Comparison of ENCODE assay signal across 8 cellular contexts in genomic region chr3:146544929-146545528, GRCh38. TPM values are rescaled to one million over a fixed set of nuclear protein-coding genes. Genes with fewer than 3 reads are reported as not detected.
DNase-seq lines count a peak whose midpoint lies in the region; ATAC-seq and TF ChIP-seq lines count a peak whose summit lies in the region.

No MANE protein-coding gene starts in this region.

- no peaks in the 10 kb centered on the region for H3K9me3 ChIP-seq in thyroid gland

- peaks cover 69% of the 10 kb centered on the region for H3K4me1 Mint-ChIP-seq in activated CD8-positive, alpha-beta memory T cell treated with anti-CD3 and anti-CD28 coated beads, Interleukin-2, amount 10 ng/mL, durations not matched to agents 7 days and 5 days
- H3K4me1 Mint-ChIP-seq in activated T-helper 1 cell treated with anti-CD3 and anti-CD28 coated beads, Interleukin-12 subunit alpha, Interleukin-12 subunit beta, Interleukin-2, Interleukin-4 antibody, amounts not matched to agents 30 ng/mL and 10 ng/mL and 1 ng/mL, durations not matched to agents 14 hours and 24 hours and 36 hours (ENCODE audit: low read depth): peaks cover 76% of the 10 kb centered on the region
- peaks cover 46 to 69% of the 10 kb centered on the region in 2 donors for H3K4me1 Mint-ChIP-seq in immature natural killer cell

- no peaks in the 10 kb centered on the region for H3K27me3 ChIP-seq in thyroid gland

- H3K4me1 ChIP-seq in thyroid gland: peaks cover 4% of the 10 kb centered on the region in 2 donors

- H3K4me3 Mint-ChIP-seq in activated CD8-positive, alpha-beta memory T cell treated with anti-CD3 and anti-CD28 coated beads, Interleukin-2, amount 10 ng/mL, durations not matched to agents 7 days and 5 days: peak overlapping the region; percentile 94
- peak overlapping the region; percentile 95 for H3K4me3 Mint-ChIP-seq in activated T-helper 1 cell treated with anti-CD3 and anti-CD28 coated beads, Interleukin-12 subunit alpha, Interleukin-12 subunit beta, Interleukin-2, Interleukin-4 antibody, amounts not matched to agents 30 ng/mL and 10 ng/mL and 1 ng/mL, durations not matched to agents 14 hours and 24 hours and 36 hours
- peak overlapping the region; percentile 83 to 95 (median 95) for H3K4me3 Mint-ChIP-seq in immature natural killer cell

- WGBS in thyroid gland, 2 donors: 54 to 57% methylated on average over 8 of the region's 8 CpGs

- peak overlapping the region; percentile 96 for H3K27ac Mint-ChIP-seq in activated CD8-positive, alpha-beta memory T cell treated with anti-CD3 and anti-CD28 coated beads, Interleukin-2, amount 10 ng/mL, durations not matched to agents 7 days and 5 days
- peak overlapping the region; percentile 96 for H3K27ac Mint-ChIP-seq in activated T-helper 1 cell treated with anti-CD3 and anti-CD28 coated beads, Interleukin-12 subunit alpha, Interleukin-12 subunit beta, Interleukin-2, Interleukin-4 antibody, amounts not matched to agents 30 ng/mL and 10 ng/mL and 1 ng/mL, durations not matched to agents 14 hours and 24 hours and 36 hours
- H3K27ac Mint-ChIP-seq in immature natural killer cell: peak overlapping the region; percentile 82 to 93 (median 89)

- ATAC-seq in activated CD8-positive, alpha-beta memory T cell treated with anti-CD3 and anti-CD28 coated beads, Interleukin-2, amount 10 ng/mL, durations not matched to agents 7 days and 5 days: no peak

- TF ChIP-seq POLR2A in thyroid gland (IDR thresholded peaks at IDR 0.05): no peak

- H3K27ac ChIP-seq in thyroid gland: peak overlapping the region; percentile 88 to 98 (median 95)

- H3K9me3 Mint-ChIP-seq in activated CD8-positive, alpha-beta memory T cell treated with anti-CD3 and anti-CD28 coated beads, Interleukin-2, amount 10 ng/mL, durations not matched to agents 7 days and 5 days (ENCODE audit: low read depth): no peaks in the 10 kb centered on the region
- no peaks in the 10 kb centered on the region for H3K9me3 Mint-ChIP-seq in activated T-helper 1 cell treated with anti-CD3 and anti-CD28 coated beads, Interleukin-12 subunit alpha, Interleukin-12 subunit beta, Interleukin-2, Interleukin-4 antibody, amounts not matched to agents 30 ng/mL and 10 ng/mL and 1 ng/mL, durations not matched to agents 14 hours and 24 hours and 36 hours
- H3K9me3 Mint-ChIP-seq in immature natural killer cell: no peaks in the 10 kb centered on the region

- H3K36me3 ChIP-seq in thyroid gland: no peaks in the 10 kb centered on the region

- H3K36me3 Mint-ChIP-seq in activated CD8-positive, alpha-beta memory T cell treated with anti-CD3 and anti-CD28 coated beads, Interleukin-2, amount 10 ng/mL, durations not matched to agents 7 days and 5 days: peaks cover 34% of the 10 kb centered on the region
- peaks cover 20% of the 10 kb centered on the region for H3K36me3 Mint-ChIP-seq in activated T-helper 1 cell treated with anti-CD3 and anti-CD28 coated beads, Interleukin-12 subunit alpha, Interleukin-12 subunit beta, Interleukin-2, Interleukin-4 antibody, amounts not matched to agents 30 ng/mL and 10 ng/mL and 1 ng/mL, durations not matched to agents 14 hours and 24 hours and 36 hours (ENCODE audit: low read depth)
- H3K36me3 Mint-ChIP-seq in immature natural killer cell: no peaks in the 10 kb centered on the region

- TF ChIP-seq CTCF in thyroid gland (IDR thresholded peaks at IDR 0.05): no peak

- peak overlapping the region; percentile 44 to 88 (median 58) for H3K4me3 ChIP-seq in thyroid gland (replicated peaks in 1 of 3)

- DNase-seq in activated CD8-positive, alpha-beta memory T cell treated with anti-CD3 and anti-CD28 coated beads, Interleukin-2, amount 10 ng/mL, durations not matched to agents 7 days and 5 days: no peak
- DNase-seq in activated CD8-positive, alpha-beta memory T cell treated with anti-CD3 and anti-CD28 coated beads, Interleukin-2, amount 50 U/mL, for 48 hours: no peak
- no peak for DNase-seq in activated T-helper 1 cell treated with anti-CD3 and anti-CD28 coated beads, Interleukin-12 subunit alpha, Interleukin-12 subunit beta, Interleukin-2, Interleukin-4 antibody, amounts not matched to agents 30 ng/mL and 10 ng/mL and 1 ng/mL, durations not matched to agents 14 hours and 24 hours and 36 hours (ENCODE audit: low spot score)
- no peak for DNase-seq in immature natural killer cell
- no peak for DNase-seq in thyroid gland
- no peak for DNase-seq in NCI-H2107 treated with DMSO at 0.1 percent for 48 hours (lab: John Stamatoyannopoulos, UW; ENCODE audit: unreplicated experiment)
- DNase-seq in GM19240 (ENCODE audit: insufficient read length, low spot score): no peak
- no peak for DNase-seq in NCI-H1092 treated with DMSO at 0.1 percent for 48 hours (lab: John Stamatoyannopoulos, UW)

- intact Hi-C loops in activated T-helper 1 cell treated with anti-CD3 and anti-CD28 coated beads, Interleukin-12 subunit alpha, Interleukin-12 subunit beta, Interleukin-2, Interleukin-4 antibody, amounts not matched to agents 30 ng/mL and 10 ng/mL and 1 ng/mL, durations not matched to agents 14 hours and 24 hours and 36 hours (cut with micrococcal nuclease): loop anchor here (1.0 kb wide), 1 partner anchor 32 kb away; no protein-coding TSS in a partner anchor
- intact Hi-C loops in thyroid gland (cut with DNase I): no loop called here

- CTCF ChIA-PET in activated CD8-positive, alpha-beta memory T cell treated with anti-CD3 and anti-CD28 coated beads, Interleukin-2, amount 10 ng/mL, durations not matched to agents 7 days and 5 days (lab: Charles Lee): interaction anchor here (1.1 to 2.9 kb wide), 4 partner anchors 9 to 93 kb away, joined by 3 to 11 read pairs (median 3); no protein-coding TSS in a partner anchor

- H3K27me3 Mint-ChIP-seq in activated CD8-positive, alpha-beta memory T cell treated with anti-CD3 and anti-CD28 coated beads, Interleukin-2, amount 10 ng/mL, durations not matched to agents 7 days and 5 days: no peaks in the 10 kb centered on the region
- no peaks in the 10 kb centered on the region for H3K27me3 Mint-ChIP-seq in activated T-helper 1 cell treated with anti-CD3 and anti-CD28 coated beads, Interleukin-12 subunit alpha, Interleukin-12 subunit beta, Interleukin-2, Interleukin-4 antibody, amounts not matched to agents 30 ng/mL and 10 ng/mL and 1 ng/mL, durations not matched to agents 14 hours and 24 hours and 36 hours (ENCODE audit: insufficient read depth)
- peaks cover 0 to 5% (median 4%) of the 10 kb centered on the region in 3 donors for H3K27me3 Mint-ChIP-seq in immature natural killer cell (ENCODE audit: low read depth in 3 of 3)

RNA-seq across cellular contexts. Expression of gene PLSCR1, which starts 0.6 kb away (rescaled TPM):
- total RNA-seq in activated CD8-positive, alpha-beta memory T cell treated with anti-CD3 and anti-CD28 coated beads, Interleukin-2, amount 10 ng/mL, durations not matched to agents 7 days and 5 days: 100 to 1,000 TPM; 157 to 257 TPM
- 98.9 and 101 TPM in 2 replicates for total RNA-seq in activated T-helper 1 cell treated with anti-CD3 and anti-CD28 coated beads, Interleukin-12 subunit alpha, Interleukin-12 subunit beta, Interleukin-2, Interleukin-4 antibody, amounts not matched to agents 30 ng/mL and 10 ng/mL and 1 ng/mL, durations not matched to agents 14 hours and 24 hours and 36 hours
- polyA plus RNA-seq in immature natural killer cell: 10 to 100 TPM; 52.8 to 67.8 (median 60.7) TPM
- 100 to 1,000 TPM in 1 of 4 donors, 10 to 100 TPM in 3; 57.6 to 103 (median 77.3) TPM for total RNA-seq in thyroid gland
